Comparison of ENCODE assay signal across 26 cellular contexts in genomic region chr3:38985981-38986380, GRCh38.
A peak's percentile ranks its signal among the peaks of the same experiment; 100 is the strongest.
DNase-seq lines count a peak whose midpoint lies in the region; ATAC-seq lines count a peak whose summit lies in the region.
"Had no signal": no experiment of that assay in that cellular context is flagged by ENCODE, and none has a peak within 500 bp of the region (broad histone marks: within the 10 kb centered on the region; RNA-seq: fewer than 3 reads in every experiment).

No MANE protein-coding gene starts in this region.

- no peaks in the 10 kb centered on the region for H3K9me3 ChIP-seq in naive thymus-derived CD4-positive, alpha-beta T cell (ENCODE audit: control insufficient read depth in 2 of 3, low read length in 3 of 3)
- H3K9me3 ChIP-seq: esophagus squamous epithelium, heart right ventricle, thyroid gland had no signal

- H3K36me3 ChIP-seq in naive thymus-derived CD4-positive, alpha-beta T cell (ENCODE audit: control insufficient read depth in 2 of 3, insufficient read depth in 3 of 3, low read length in 3 of 3): no peaks in the 10 kb centered on the region
- H3K36me3 ChIP-seq: esophagus squamous epithelium, heart right ventricle, thyroid gland had no signal

- POLR2A ChIA-PET in naive thymus-derived CD4-positive, alpha-beta T cell (lab: Charles Lee): no interaction called here

- H3K27me3 ChIP-seq in naive thymus-derived CD4-positive, alpha-beta T cell (ENCODE audit: control insufficient read depth in 2 of 2, insufficient read depth in 2 of 2, low read length in 2 of 2): no peaks in the 10 kb centered on the region
- H3K27me3 ChIP-seq: thyroid gland had no signal

- no peaks in the 10 kb centered on the region for H3K4me1 Mint-ChIP-seq in naive thymus-derived CD4-positive, alpha-beta T cell
- H3K4me1 Mint-ChIP-seq: CD4-positive, CD25-positive, alpha-beta regulatory T cell; nephron had no signal

- peaks cover 0 to 2% (median 0%) of the 10 kb centered on the region in 11 donors for H3K9me3 Mint-ChIP-seq in naive thymus-derived CD4-positive, alpha-beta T cell
- H3K9me3 Mint-ChIP-seq: nephron had no signal

- peaks cover 0 to 18% (median 6%) of the 10 kb centered on the region in 5 donors for H3K27me3 Mint-ChIP-seq in naive thymus-derived CD4-positive, alpha-beta T cell

- intact Hi-C loops in naive thymus-derived CD4-positive, alpha-beta T cell (cut with micrococcal nuclease): no loop called here

- H3K4me3 Mint-ChIP-seq in naive thymus-derived CD4-positive, alpha-beta T cell: no peak overlapping the region
- H3K4me3 Mint-ChIP-seq: activated CD8-positive, alpha-beta T cell treated with anti-CD3 and anti-CD28 coated beads, Interleukin-2, amount 10 ng/mL, durations not matched to agents 7 days and 5 days; CD4-positive, CD25-positive, alpha-beta regulatory T cell; nephron had no signal

- no peaks in the 10 kb centered on the region for H3K4me1 ChIP-seq in naive thymus-derived CD4-positive, alpha-beta T cell (ENCODE audit: control insufficient read depth in 2 of 2, insufficient read depth in 2 of 2, low read length in 2 of 2)
- H3K4me1 ChIP-seq: esophagus squamous epithelium, heart right ventricle, parathyroid adenoma, thyroid gland had no signal

- CTCF ChIA-PET in naive thymus-derived CD4-positive, alpha-beta T cell (lab: Charles Lee): interaction anchor here (0.6 kb wide), 1 partner anchor 505 kb away, joined by 3 read pairs; no protein-coding TSS in a partner anchor

- no peak overlapping the region for H3K27ac Mint-ChIP-seq in naive thymus-derived CD4-positive, alpha-beta T cell
- H3K27ac Mint-ChIP-seq: activated CD8-positive, alpha-beta T cell treated with anti-CD3 and anti-CD28 coated beads, Interleukin-2, amount 10 ng/mL, durations not matched to agents 7 days and 5 days; CD4-positive, CD25-positive, alpha-beta regulatory T cell; nephron had no signal

- peak; percentile 34 for ATAC-seq in naive thymus-derived CD4-positive, alpha-beta T cell
- ATAC-seq in HG03196 (IDR thresholded peaks at IDR 0.05; ENCODE audit: unreplicated experiment): no peak
- ATAC-seq in GM19328 (IDR thresholded peaks at IDR 0.05; ENCODE audit: unreplicated experiment): no peak
- ATAC-seq: activated CD8-positive, alpha-beta T cell treated with anti-CD3 and anti-CD28 coated beads, Interleukin-2, amount 10 ng/mL, durations not matched to agents 7 days and 5 days; right cardiac atrium; stimulated activated naive CD8-positive, alpha-beta T cell treated with anti-CD3 and anti-CD28 coated beads, Interleukin-15, Interleukin-2, amounts not matched to agents 100 U/mL and 50 U/mL, for 24 hours had no signal

- H3K4me3 ChIP-seq in naive thymus-derived CD4-positive, alpha-beta T cell (ENCODE audit: low read length): no peak overlapping the region
- H3K4me3 ChIP-seq: esophagus squamous epithelium, heart right ventricle, thyroid gland had no signal

- peak; percentile 32 for DNase-seq in ELR (ENCODE audit: low read depth)
- DNase-seq in RPMI7951 (ENCODE audit: low read depth): peak; percentile 14
- DNase-seq in fibroblast of gingiva (ENCODE audit: low read depth): peak; percentile 68
- no peak for DNase-seq in naive thymus-derived CD4-positive, alpha-beta T cell
- no peak for DNase-seq in NCI-H187 (lab: John Stamatoyannopoulos, UW)
- no peak for DNase-seq in putamen (ENCODE audit: low spot score)
- DNase-seq: activated CD4-positive, alpha-beta T cell treated with anti-CD3 and anti-CD28 coated beads for 1 hour; activated CD8-positive, alpha-beta T cell treated with anti-CD3 and anti-CD28 coated beads, Interleukin-2, amount 10 ng/mL, durations not matched to agents 7 days and 5 days; activated gamma-delta T cell treated with Interleukin-2 at 50 U/mL for 16 hours; activated T-cell treated with anti-CD3 and anti-CD28 coated beads, Interleukin-2, amount 50 U/mL, for 1 hour; CD4-positive, CD25-positive, alpha-beta regulatory T cell; effector CD8-positive, alpha-beta T cell; esophagus squamous epithelium; GOT3; heart right ventricle; NCI-H1048; NCI-H1694 treated with DMSO at 0.1 percent for 48 hours; NCI-H69; right cardiac atrium; stimulated activated naive CD8-positive, alpha-beta T cell treated with anti-CD3 and anti-CD28 coated beads, Interleukin-15, Interleukin-2, amounts not matched to agents 100 U/mL and 50 U/mL, for 24 hours; thyroid gland had no signal

- H3K27ac ChIP-seq in naive thymus-derived CD4-positive, alpha-beta T cell (ENCODE audit: low read depth, low read length): no peak overlapping the region
- H3K27ac ChIP-seq: esophagus squamous epithelium, heart right ventricle, KMS-11, parathyroid adenoma, thyroid gland had no signal

- H3K36me3 Mint-ChIP-seq in naive thymus-derived CD4-positive, alpha-beta T cell: no peaks in the 10 kb centered on the region
- H3K36me3 Mint-ChIP-seq: CD4-positive, CD25-positive, alpha-beta regulatory T cell had no signal

Comparison
In these comparisons a context has a peak if more than half of its experiments do, and no peak if none do; other contexts are left out.
1. DNase-seq: peak in ELR (single experiment), RPMI7951 (single experiment) and fibroblast of gingiva (single experiment); none in naive thymus-derived CD4-positive, alpha-beta T cell (0 of 9), NCI-H187 (0 of 2) and putamen (single experiment).